In genomic region chr5:138661342-138661975, GRCh38 we compare ENCODE assay signal across 21 cellular contexts.
DNase-seq lines count a peak whose midpoint lies in the region; ATAC-seq and TF ChIP-seq lines count a peak whose summit lies in the region.
"Had no signal": no experiment of that assay in that cellular context is flagged by ENCODE, and none has a peak within 500 bp of the region (broad histone marks: within the 10 kb centered on the region; RNA-seq: fewer than 3 reads in every experiment).

No MANE protein-coding gene starts in this region.

- DNase-seq in activated CD4-positive, CD25-positive, alpha-beta regulatory T cell treated with anti-CD3 and anti-CD28 coated beads, Interleukin-2, amount 50 U/mL, for 72 hours, result peak; percentile 18
- DNase-seq in Kasumi-1 (lab: John Stamatoyannopoulos, UW) (peak; percentile 51 to 63), SK-N-MC (ENCODE audit: low read depth, low spot score) (peak; percentile 40), DMS 273 (lab: John Stamatoyannopoulos, UW; ENCODE audit: unreplicated experiment) (no peak), HPDE6-E6E7 (ENCODE audit: extremely low spot score) (no peak)
- DNase-seq: 8988T; anterior cingulate cortex; C1 segment of cervical spinal cord; cerebellar nuclear complex; effector CD8-positive, alpha-beta T cell; NCI-H1092 treated with DMSO at 0.1 percent for 48 hours; NCI-H2029 treated with DMSO at 0.1 percent for 48 hours; NK-92 treated with Interleukin-12 subunit alpha and Interleukin-12 subunit beta, amount 100 ng/mL, for 24 hours had no signal

- TF ChIP-seq CTCF in nephron (IDR thresholded peaks at IDR 0.05; ENCODE audit: unreplicated experiment in 3 of 3), result no peak

- H3K4me3 ChIP-seq in SK-N-MC, result peak overlapping the region; percentile 63
- H3K4me3 ChIP-seq: esophagus muscularis mucosa, left lung had no signal

- no peaks in the 10 kb centered on the region for H3K36me3 Mint-ChIP-seq in nephron (ENCODE audit: low read depth)
- H3K36me3 Mint-ChIP-seq: IgD-negative memory B cell had no signal

- H3K4me3 Mint-ChIP-seq in nephron, result no peak overlapping the region

- no peak for ATAC-seq in activated CD4-positive, CD25-positive, alpha-beta regulatory T cell treated with anti-CD3 and anti-CD28 coated beads, Interleukin-2, amount 50 U/mL, for 24 hours
- no peak for ATAC-seq in GM18861 (IDR thresholded peaks at IDR 0.05; ENCODE audit: unreplicated experiment)
- ATAC-seq: left lung, Right ventricle myocardium inferior had no signal

- no peak overlapping the region for H3K9ac ChIP-seq in SK-N-MC (ENCODE audit: insufficient read length)

- no peaks in the 10 kb centered on the region for H3K9me3 Mint-ChIP-seq in nephron
- H3K9me3 Mint-ChIP-seq: IgD-negative memory B cell had no signal

- peak overlapping the region; percentile 93 for H3K27ac ChIP-seq in SK-N-MC
- H3K27ac ChIP-seq: esophagus muscularis mucosa, left lung, neutrophil had no signal

- H3K9me3 ChIP-seq in SK-N-MC (ENCODE audit: low read depth, low read length), result no peaks in the 10 kb centered on the region
- H3K9me3 ChIP-seq: esophagus muscularis mucosa, left lung, neutrophil had no signal

- H3K27me3 Mint-ChIP-seq in nephron (ENCODE audit: low read depth), result peaks cover 17% of the 10 kb centered on the region

- peaks cover 24% of the 10 kb centered on the region for H3K4me1 Mint-ChIP-seq in nephron

- H3K27ac Mint-ChIP-seq in nephron, result peak overlapping the region in 2 of 3 experiments; percentile 52 to 53
- H3K27ac Mint-ChIP-seq: IgD-negative memory B cell had no signal

- H3K36me3 ChIP-seq in SK-N-MC (ENCODE audit: insufficient read depth, low read length), result no peaks in the 10 kb centered on the region
- H3K36me3 ChIP-seq: esophagus muscularis mucosa, left lung, neutrophil had no signal

Comparison
In these comparisons a context has a peak if more than half of its experiments do, and no peak if none do; other contexts are left out.
1. DNase-seq: peak in activated CD4-positive, CD25-positive, alpha-beta regulatory T cell treated with anti-CD3 and anti-CD28 coated beads, Interleukin-2, amount 50 U/mL, for 72 hours (single experiment), Kasumi-1 (2 of 2) and SK-N-MC (single experiment); none in DMS 273 (single experiment) and HPDE6-E6E7 (single experiment).